In the genomic region with DNA sequence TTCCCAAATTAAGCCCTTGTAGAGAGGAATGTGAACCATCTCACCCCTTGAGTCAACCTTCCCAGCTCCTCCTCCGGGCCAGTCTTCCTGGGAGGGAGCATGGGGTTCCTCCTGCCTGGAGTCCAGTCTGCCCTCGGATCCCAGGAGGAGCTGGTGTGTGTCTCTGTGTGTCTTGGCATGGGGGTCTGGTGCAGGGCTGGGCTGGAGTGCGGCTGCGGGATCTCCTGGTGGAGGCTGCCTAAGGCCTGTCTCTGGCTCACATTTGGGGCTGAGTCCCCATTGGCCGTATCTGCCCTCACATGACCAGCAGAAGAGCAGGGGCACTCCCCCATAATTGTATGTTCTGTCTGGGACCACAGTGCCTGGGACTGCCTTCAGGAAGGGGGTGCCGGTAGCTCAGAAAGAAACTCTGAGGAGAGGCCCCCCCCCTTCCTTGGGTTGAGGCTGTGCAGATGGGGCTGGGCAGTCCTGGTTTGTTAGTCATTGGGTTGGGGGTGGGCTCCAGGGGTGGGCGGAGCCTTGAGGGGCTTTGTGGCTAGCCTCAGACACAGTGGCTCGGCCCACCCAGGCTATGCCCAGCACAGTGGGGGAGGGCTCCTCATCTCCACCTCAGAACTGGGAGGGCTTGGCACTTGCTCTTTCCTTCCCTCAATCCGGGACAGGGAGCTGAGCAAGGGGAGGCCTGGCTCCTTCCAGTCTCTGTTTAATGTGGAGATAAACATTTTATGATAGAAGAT, we compare ENCODE assay signal across 2 cellular contexts.
TF ChIP-seq lines count a peak whose summit lies in the region.

No MANE protein-coding gene starts in this region.

TF ChIP-seq in HCT116, 20 proteins besides CTCF, POLR2A, EP300 and RAD21:
- TF ChIP-seq POLR2AphosphoS5 (IDR thresholded peaks at IDR 0.05; ENCODE audit: low read depth, low read length) (no peak), FOSL1 (IDR thresholded peaks at IDR 0.05; ENCODE audit: low read depth) (no peak), ELF1 (IDR thresholded peaks at IDR 0.05; ENCODE audit: borderline replicate concordance, low read depth) (no peak), ZNF274 (IDR thresholded peaks at IDR 0.05; ENCODE audit: low read depth, low read length) (no peak)
- TF ChIP-seq, protein P1, sequence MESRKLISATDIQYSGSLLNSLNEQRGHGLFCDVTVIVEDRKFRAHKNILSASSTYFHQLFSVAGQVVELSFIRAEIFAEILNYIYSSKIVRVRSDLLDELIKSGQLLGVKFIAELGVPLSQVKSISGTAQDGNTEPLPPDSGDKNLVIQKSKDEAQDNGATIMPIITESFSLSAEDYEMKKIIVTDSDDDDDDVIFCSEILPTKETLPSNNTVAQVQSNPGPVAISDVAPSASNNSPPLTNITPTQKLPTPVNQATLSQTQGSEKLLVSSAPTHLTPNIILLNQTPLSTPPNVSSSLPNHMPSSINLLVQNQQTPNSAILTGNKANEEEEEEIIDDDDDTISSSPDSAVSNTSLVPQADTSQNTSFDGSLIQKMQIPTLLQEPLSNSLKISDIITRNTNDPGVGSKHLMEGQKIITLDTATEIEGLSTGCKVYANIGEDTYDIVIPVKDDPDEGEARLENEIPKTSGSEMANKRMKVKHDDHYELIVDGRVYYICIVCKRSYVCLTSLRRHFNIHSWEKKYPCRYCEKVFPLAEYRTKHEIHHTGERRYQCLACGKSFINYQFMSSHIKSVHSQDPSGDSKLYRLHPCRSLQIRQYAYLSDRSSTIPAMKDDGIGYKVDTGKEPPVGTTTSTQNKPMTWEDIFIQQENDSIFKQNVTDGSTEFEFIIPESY (IDR thresholded peaks at IDR 0.05; ENCODE audit: extremely low read depth, insufficient replicate concordance, low read length): no peak

TF ChIP-seq in SK-N-SH, 30 proteins besides CTCF, POLR2A, EP300 and RAD21:
- TF ChIP-seq, protein P2, sequence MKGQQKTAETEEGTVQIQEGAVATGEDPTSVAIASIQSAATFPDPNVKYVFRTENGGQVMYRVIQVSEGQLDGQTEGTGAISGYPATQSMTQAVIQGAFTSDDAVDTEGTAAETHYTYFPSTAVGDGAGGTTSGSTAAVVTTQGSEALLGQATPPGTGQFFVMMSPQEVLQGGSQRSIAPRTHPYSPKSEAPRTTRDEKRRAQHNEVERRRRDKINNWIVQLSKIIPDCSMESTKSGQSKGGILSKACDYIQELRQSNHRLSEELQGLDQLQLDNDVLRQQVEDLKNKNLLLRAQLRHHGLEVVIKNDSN (IDR thresholded peaks at IDR 0.05; ENCODE audit: borderline replicate concordance, low read depth): peak; percentile 73; the same call in 1 of the 2 replicates
- TF ChIP-seq EZH2phosphoT487 (IDR thresholded peaks at IDR 0.05; ENCODE audit: borderline replicate concordance, low read depth) (no peak), TCF12 (IDR thresholded peaks at IDR 0.05) (0 out of 2 replicates have a peak, but pooled peaks have one; percentile 30)
